20 cellular contexts compared by ENCODE assay signal in the genomic region with DNA sequence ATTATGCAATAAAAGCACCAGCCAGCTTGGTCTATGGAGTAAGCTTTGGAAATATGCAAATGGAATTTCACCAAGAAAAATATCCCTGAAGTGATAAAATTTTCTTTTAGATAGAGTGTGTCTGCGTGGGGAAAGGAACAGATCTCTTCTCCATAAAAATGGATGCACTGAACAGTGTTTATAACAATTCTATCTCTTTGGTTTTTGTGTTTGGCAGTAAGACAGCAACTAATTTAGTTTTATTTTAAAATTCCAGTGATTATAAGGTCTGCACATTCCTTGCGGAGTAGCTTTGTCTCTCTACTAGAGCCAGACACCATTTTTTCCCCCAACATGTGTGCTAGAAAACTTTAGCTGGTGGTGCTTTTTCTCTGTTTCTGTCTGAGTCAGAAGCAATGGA.
"Had no signal": no experiment of that assay in that cellular context is flagged by ENCODE, and none has a peak within 500 bp of the region (broad histone marks: within the 10 kb centered on the region; RNA-seq: fewer than 3 reads in every experiment).

No MANE protein-coding gene starts in this region.

- H3K36me3 ChIP-seq: ascending aorta, breast epithelium, lower lobe of right lung, spleen, upper lobe of left lung had no signal

- H3K27me3 ChIP-seq: ascending aorta, breast epithelium, spleen, upper lobe of left lung had no signal

- DNase-seq: activated gamma-delta T cell treated with Interleukin-2 at 50 U/mL for 16 hours; activated T-cell treated with anti-CD3 and anti-CD28 coated beads, Interleukin-2, amount 50 U/mL, for 1 hour; cortex of kidney; endodermal cell; foreskin fibroblast; hypothalamus; lower lobe of right lung; mesendoderm; naive B cell; occipital lobe; spleen; stimulated activated CD4-positive, alpha-beta T cell treated with anti-CD3 and anti-CD28 coated beads, Interleukin-4, amount 100 ng/mL, for 1 hour; stimulated activated naive CD4-positive, alpha-beta T cell; T1000; upper lobe of left lung had no signal

- H3K9me3 ChIP-seq: lower lobe of right lung had no signal

- H3K4me1 ChIP-seq: lower lobe of right lung, spleen, upper lobe of left lung had no signal

- H3K4me3 ChIP-seq: ascending aorta, breast epithelium, lower lobe of right lung, spleen, upper lobe of left lung had no signal

- H3K27ac ChIP-seq: breast epithelium, epithelial cell of prostate, lower lobe of right lung, spleen, upper lobe of left lung had no signal

- ATAC-seq: activated naive CD4-positive, alpha-beta T cell treated with anti-CD3 and anti-CD28 coated beads, Interleukin-2, amount 50 U/mL, for 72 hours; lower lobe of right lung; WTC11 had no signal
